Comparison of ENCODE assay signal across 11 cellular contexts in genomic region chr6:45092135-45092534, GRCh38.
"Had no signal": no experiment of that assay in that cellular context is flagged by ENCODE, and none has a peak within 500 bp of the region (broad histone marks: within the 10 kb centered on the region; RNA-seq: fewer than 3 reads in every experiment).

No MANE protein-coding gene starts in this region.

- H3K27ac ChIP-seq: GM23248 had no signal

- FAIRE-seq: H1, H54 had no signal

- DNase-seq: GM23248, GOT3, H7, H9, HCEC 1CT, HFFc6 had no signal

- H3K36me3 ChIP-seq: HAP-1 had no signal

- H3K9ac ChIP-seq: GM23248 had no signal

- H2AFZ ChIP-seq: GM23248, GM23338 had no signal

- ATAC-seq: GM23338, HCT116 had no signal

- H3K4me3 ChIP-seq: GM23248, GM23338, HAP-1 had no signal

- H3K4me1 ChIP-seq: HAP-1 had no signal

- H3K4me2 ChIP-seq: GM23338 had no signal

- H3K9me3 ChIP-seq: HAP-1 had no signal
